In genomic region chr6:47631248-47632196, GRCh38 we compare ENCODE assay signal across 8 cellular contexts.
A peak's percentile ranks its signal among the peaks of the same experiment; 100 is the strongest.
DNase-seq lines count a peak whose midpoint lies in the region; ATAC-seq and TF ChIP-seq lines count a peak whose summit lies in the region.

No MANE protein-coding gene starts in this region.

- H3K36me3 ChIP-seq in iPS DF 6.9 (ENCODE audit: control insufficient read depth, insufficient read depth, low read length) = no peaks in the 10 kb centered on the region
- H3K36me3 ChIP-seq in stomach = no peaks in the 10 kb centered on the region

- DNase-seq in Ammon's horn (ENCODE audit: low spot score) (peak; percentile 11), NCI-H69 (lab: John Stamatoyannopoulos, UW) (peak; percentile 78), astrocyte of the hippocampus (ENCODE audit: low read depth, low spot score) (peak; percentile 65), iPS DF 6.9 (ENCODE audit: low read depth, low spot score) (peak; percentile 25), stomach (no peak)
- no peak for DNase-seq in stimulated activated CD4-positive, alpha-beta T cell treated with anti-CD3 and anti-CD28 coated beads, Interleukin-15, amount 100 ng/mL, for 24 hours

- peak in 5 of 7 experiments; percentile 6 to 69 (median 57) for TF ChIP-seq CTCF in stomach (IDR thresholded peaks at IDR 0.05)

- no peaks in the 10 kb centered on the region for H3K27me3 ChIP-seq in iPS DF 6.9 (ENCODE audit: control insufficient read depth, insufficient read depth, low read length)
- H3K27me3 ChIP-seq in stomach = no peaks in the 10 kb centered on the region

- WGBS in iPS DF 6.9 (ENCODE audit: insufficient coverage, insufficient read length) = no CpG with 5 or more reads among the region's 9 CpGs
- WGBS in stomach, 5 donors = 37 to 56% (median 41%) methylated on average over 9 of the region's 9 CpGs

- no peaks in the 10 kb centered on the region for H3K4me1 ChIP-seq in iPS DF 6.9 (ENCODE audit: control insufficient read depth, insufficient read depth, low read length)
- peaks cover 0 to 31% (median 21%) of the 10 kb centered on the region in 4 donors for H3K4me1 ChIP-seq in stomach

- H3K4me3 ChIP-seq in iPS DF 6.9 (ENCODE audit: low read length) = no peak overlapping the region
- no peak overlapping the region for H3K4me3 ChIP-seq in stomach

- no peak for TF ChIP-seq POLR2A in stomach (IDR thresholded peaks at IDR 0.05)

- H3K9me3 ChIP-seq in iPS DF 6.9 (ENCODE audit: control insufficient read depth, insufficient read depth, low read length) (no peaks in the 10 kb centered on the region), stomach (no peaks in the 10 kb centered on the region)

- intact Hi-C loops in stomach (cut with DNase I; ENCODE audit: low total_unique reads) = no loop called here

- TF ChIP-seq EP300 in stomach (IDR thresholded peaks at IDR 0.05) = no peak

- H3K27ac ChIP-seq in iPS DF 6.9 (ENCODE audit: low read length) = no peak overlapping the region
- H3K27ac ChIP-seq in stomach = no peak overlapping the region

- ATAC-seq in GM18502 (IDR thresholded peaks at IDR 0.05; ENCODE audit: poor library complexity, unreplicated experiment) (peak; percentile 59), HG03196 (IDR thresholded peaks at IDR 0.05; ENCODE audit: unreplicated experiment) (peak; percentile 41)

Comparison
In these comparisons a context has a peak if more than half of its experiments do, and no peak if none do; other contexts are left out.
1. DNase-seq: peak in Ammon's horn (single experiment), NCI-H69 (single experiment), astrocyte of the hippocampus (single experiment) and iPS DF 6.9 (single experiment); none in stomach (single experiment) and stimulated activated CD4-positive, alpha-beta T cell treated with anti-CD3 and anti-CD28 coated beads, Interleukin-15, amount 100 ng/mL, for 24 hours (single experiment).